15 cellular contexts compared by ENCODE assay signal in the genomic region with DNA sequence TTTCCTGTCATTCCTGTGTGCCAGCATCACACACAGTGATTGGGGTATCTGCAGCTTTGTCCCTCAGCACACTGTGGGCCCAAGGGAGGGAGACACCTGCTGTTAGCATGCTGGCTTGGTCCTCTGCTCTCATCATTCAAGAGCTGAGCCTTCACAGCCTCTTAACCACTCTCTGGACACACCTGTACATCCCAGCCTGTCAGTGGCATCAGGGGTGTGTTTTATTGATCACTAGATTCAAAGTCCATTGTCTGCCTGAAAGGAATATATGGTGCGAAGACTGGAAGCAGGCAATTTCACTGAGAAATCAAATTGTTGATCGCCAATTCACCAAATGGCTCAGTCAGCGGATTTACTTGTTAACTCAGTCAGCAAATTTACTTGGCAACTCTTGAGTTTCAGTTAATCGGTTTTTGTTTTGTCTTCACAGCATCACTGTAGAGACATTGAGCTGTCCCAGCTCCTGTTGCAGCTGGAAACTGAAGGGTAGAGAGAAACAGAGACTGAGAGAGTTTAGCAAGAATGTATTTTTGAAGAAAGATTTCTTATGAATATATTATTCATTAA. TPM values are rescaled to one million over a fixed set of nuclear protein-coding genes. Genes with fewer than 3 reads are reported as not detected.
"Had no signal": no experiment of that assay in that cellular context is flagged by ENCODE, and none has a peak within 500 bp of the region (broad histone marks: within the 10 kb centered on the region; RNA-seq: fewer than 3 reads in every experiment).

No MANE protein-coding gene starts in this region.

- H3K4me1 ChIP-seq: adrenal gland, gastroesophageal sphincter, right atrium auricular region, tibial nerve, vagina had no signal

- H3K4me3 Mint-ChIP-seq: activated CD4-positive, alpha-beta T cell treated with anti-CD3 and anti-CD28 coated beads, Interleukin-2, amount 10 ng/mL, durations not matched to agents 7 days and 5 days; mesothelial cell of epicardium had no signal

- H3K9me3 ChIP-seq: adrenal gland, gastroesophageal sphincter, neutrophil, right atrium auricular region, tibial nerve, vagina had no signal

- H3K4me3 ChIP-seq: adrenal gland, gastroesophageal sphincter, right atrium auricular region, smooth muscle cell, tibial nerve, vagina had no signal

- H3K9me3 Mint-ChIP-seq: activated CD4-positive, alpha-beta T cell treated with anti-CD3 and anti-CD28 coated beads, Interleukin-2, amount 10 ng/mL, durations not matched to agents 7 days and 5 days; mesothelial cell of epicardium had no signal

- H3K36me3 Mint-ChIP-seq: mesothelial cell of epicardium had no signal

- ATAC-seq: gastroesophageal sphincter had no signal

- H3K36me3 ChIP-seq: adrenal gland, neutrophil, right atrium auricular region, vagina had no signal

- H3K4me1 Mint-ChIP-seq: activated CD4-positive, alpha-beta T cell treated with anti-CD3 and anti-CD28 coated beads, Interleukin-2, amount 10 ng/mL, durations not matched to agents 7 days and 5 days had no signal

- FAIRE-seq: kidney had no signal

- H3K27ac ChIP-seq: adrenal gland, gastroesophageal sphincter, neutrophil, right atrium auricular region, tibial nerve, vagina had no signal

- H3K27ac Mint-ChIP-seq: activated CD4-positive, alpha-beta T cell treated with anti-CD3 and anti-CD28 coated beads, Interleukin-2, amount 10 ng/mL, durations not matched to agents 7 days and 5 days; mesothelial cell of epicardium had no signal

- DNase-seq: activated CD4-positive, alpha-beta T cell treated with anti-CD3 and anti-CD28 coated beads, Interleukin-2, amount 10 ng/mL, durations not matched to agents 7 days and 5 days; activated CD4-positive, CD25-positive, alpha-beta regulatory T cell; activated naive CD4-positive, alpha-beta T cell treated with anti-CD3 and anti-CD28 coated beads, Interleukin-2, amount 50 U/mL, for 16 hours; activated T-cell treated with anti-CD3 and anti-CD28 coated beads for 4 hours; adrenal gland; kidney; posterior cingulate gyrus had no signal

- H3K27me3 ChIP-seq: adrenal gland, gastroesophageal sphincter, neutrophil, right atrium auricular region, tibial nerve, vagina had no signal

RNA-seq across cellular contexts. Expression of gene TMEM200C, which starts 56.3 kb away (rescaled TPM):
- total RNA-seq: activated CD4-positive, alpha-beta T cell treated with anti-CD3 and anti-CD28 coated beads, Interleukin-2, amount 10 ng/mL, durations not matched to agents 7 days and 5 days; activated CD8-positive, alpha-beta memory T cell treated with anti-CD3 and anti-CD28 coated beads for 36 hours had no signal
